Comparison of ENCODE assay signal across 2 cellular contexts in the genomic region with DNA sequence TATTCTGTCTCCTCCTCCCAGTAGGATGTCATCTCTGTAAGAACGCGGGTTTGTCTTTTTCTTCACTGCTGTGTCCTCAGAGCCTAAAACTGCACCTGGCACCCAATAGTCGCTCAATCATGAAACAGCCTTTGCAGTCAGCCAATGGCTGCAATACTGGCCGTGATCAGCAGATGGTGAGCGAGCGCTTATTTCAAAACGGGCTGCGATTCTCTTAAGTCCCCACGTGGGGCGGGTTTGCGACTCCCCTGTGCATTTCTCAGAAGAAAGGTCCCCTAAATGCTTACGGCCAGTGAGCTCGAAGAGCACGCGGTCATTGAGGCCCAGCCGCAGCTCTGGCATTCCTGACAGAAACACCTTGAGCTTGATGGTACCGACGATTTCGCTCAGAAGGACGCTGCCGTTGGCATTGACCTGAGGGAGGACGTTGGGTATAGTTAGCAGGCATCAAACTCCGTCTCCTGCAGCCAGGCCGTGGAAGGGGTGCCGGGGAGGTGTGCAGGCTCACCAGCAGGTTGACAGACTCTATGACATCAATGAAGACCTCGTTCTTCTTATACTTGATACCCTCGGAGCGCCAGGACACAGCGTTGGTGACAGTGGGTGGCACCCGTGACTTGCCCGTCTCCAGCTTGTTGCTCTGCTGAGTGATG.
TF ChIP-seq lines count a peak whose summit lies in the region.

No MANE protein-coding gene starts in this region.

TF ChIP-seq in HEK293, 187 proteins besides CTCF, POLR2A, EP300 and RAD21 (continued from another document):
- TF ChIP-seq, protein P1, sequence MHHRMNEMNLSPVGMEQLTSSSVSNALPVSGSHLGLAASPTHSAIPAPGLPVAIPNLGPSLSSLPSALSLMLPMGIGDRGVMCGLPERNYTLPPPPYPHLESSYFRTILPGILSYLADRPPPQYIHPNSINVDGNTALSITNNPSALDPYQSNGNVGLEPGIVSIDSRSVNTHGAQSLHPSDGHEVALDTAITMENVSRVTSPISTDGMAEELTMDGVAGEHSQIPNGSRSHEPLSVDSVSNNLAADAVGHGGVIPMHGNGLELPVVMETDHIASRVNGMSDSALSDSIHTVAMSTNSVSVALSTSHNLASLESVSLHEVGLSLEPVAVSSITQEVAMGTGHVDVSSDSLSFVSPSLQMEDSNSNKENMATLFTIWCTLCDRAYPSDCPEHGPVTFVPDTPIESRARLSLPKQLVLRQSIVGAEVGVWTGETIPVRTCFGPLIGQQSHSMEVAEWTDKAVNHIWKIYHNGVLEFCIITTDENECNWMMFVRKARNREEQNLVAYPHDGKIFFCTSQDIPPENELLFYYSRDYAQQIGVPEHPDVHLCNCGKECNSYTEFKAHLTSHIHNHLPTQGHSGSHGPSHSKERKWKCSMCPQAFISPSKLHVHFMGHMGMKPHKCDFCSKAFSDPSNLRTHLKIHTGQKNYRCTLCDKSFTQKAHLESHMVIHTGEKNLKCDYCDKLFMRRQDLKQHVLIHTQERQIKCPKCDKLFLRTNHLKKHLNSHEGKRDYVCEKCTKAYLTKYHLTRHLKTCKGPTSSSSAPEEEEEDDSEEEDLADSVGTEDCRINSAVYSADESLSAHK (tag by site-specific recombination; IDR thresholded peaks at IDR 0.05), result 0 out of 2 replicates have a peak, but pooled peaks have one; percentile 38
- 0 out of 2 replicates have a peak, but pooled peaks have one; percentile 40 for TF ChIP-seq ZEB2 (tag by site-specific recombination; IDR thresholded peaks at IDR 0.05)
- peak; percentile 25; the same call in 1 of the 2 replicates for TF ChIP-seq GLIS2 (tag by site-specific recombination; IDR thresholded peaks at IDR 0.05)
- no peak for TF ChIP-seq GLI4 (tag by site-specific recombination; IDR thresholded peaks at IDR 0.05)
- 0 out of 2 replicates have a peak, but pooled peaks have one; percentile 53 for TF ChIP-seq ZBTB48 (tag by site-specific recombination; IDR thresholded peaks at IDR 0.05)
- peak; percentile 41; the same call in 1 of the 2 replicates for TF ChIP-seq KLF10 (tag by site-specific recombination; IDR thresholded peaks at IDR 0.05)

TF ChIP-seq in HepG2, 621 proteins besides CTCF, POLR2A, EP300 and RAD21 (continued from another document and continues in another):
- TF ChIP-seq HNF1A (IDR thresholded peaks at IDR 0.05; ENCODE audit: low read depth) (no peak), HNF1A (CRISPR knock-in tag; IDR thresholded peaks at IDR 0.05; ENCODE audit: borderline replicate concordance) (no peak), RFX1 (IDR thresholded peaks at IDR 0.05) (no peak), ZNF780A (CRISPR knock-in tag; IDR thresholded peaks at IDR 0.05) (no peak), SALL2 (CRISPR knock-in tag; IDR thresholded peaks at IDR 0.05) (no peak), MXD4 (CRISPR knock-in tag; IDR thresholded peaks at IDR 0.05) (peak; percentile 87), ZNF577 (CRISPR knock-in tag; IDR thresholded peaks at IDR 0.05; ENCODE audit: borderline replicate concordance, low read depth) (no peak), ZNF12 (CRISPR knock-in tag; IDR thresholded peaks at IDR 0.05) (no peak), ZNF605 (CRISPR knock-in tag; IDR thresholded peaks at IDR 0.05) (no peak), KLF15 (CRISPR knock-in tag; IDR thresholded peaks at IDR 0.05; ENCODE audit: borderline replicate concordance) (no peak), ZNF530 (CRISPR knock-in tag; IDR thresholded peaks at IDR 0.05; ENCODE audit: low read depth) (no peak), TFDP2 (CRISPR knock-in tag; IDR thresholded peaks at IDR 0.05) (no peak), RELA (CRISPR knock-in tag; IDR thresholded peaks at IDR 0.05) (no peak), RFX3 (CRISPR knock-in tag; IDR thresholded peaks at IDR 0.05) (no peak), ZNF124 (CRISPR knock-in tag; IDR thresholded peaks at IDR 0.05) (no peak), ZFP41 (CRISPR knock-in tag; IDR thresholded peaks at IDR 0.05; ENCODE audit: borderline replicate concordance) (no peak), NFKBIZ (CRISPR knock-in tag; IDR thresholded peaks at IDR 0.05) (0 out of 2 replicates have a peak, but pooled peaks have one; percentile 21), SAP130 (CRISPR knock-in tag; IDR thresholded peaks at IDR 0.05; ENCODE audit: low read depth) (peak; percentile 63), SNAI1 (CRISPR knock-in tag; IDR thresholded peaks at IDR 0.05; ENCODE audit: borderline replicate concordance) (no peak), ZNF879 (CRISPR knock-in tag; IDR thresholded peaks at IDR 0.05) (no peak), MIXL1 (CRISPR knock-in tag; IDR thresholded peaks at IDR 0.05) (no peak), NFE2L1 (CRISPR knock-in tag; IDR thresholded peaks at IDR 0.05; ENCODE audit: borderline replicate concordance) (no peak), GABPB1 (CRISPR knock-in tag; IDR thresholded peaks at IDR 0.05) (no peak), MATR3 (CRISPR knock-in tag; IDR thresholded peaks at IDR 0.05) (no peak), SAFB2 (CRISPR knock-in tag; IDR thresholded peaks at IDR 0.05; ENCODE audit: borderline replicate concordance, low read depth) (no peak), NONO (IDR thresholded peaks at IDR 0.05) (no peak), NONO (CRISPR knock-in tag; conservative IDR thresholded peaks at IDR 0.05) (0 out of 2 replicates have a peak, but pooled peaks have one; percentile 39), ZNF232 (CRISPR knock-in tag; IDR thresholded peaks at IDR 0.05; ENCODE audit: borderline replicate concordance) (no peak), BORCS8-MEF2B (CRISPR knock-in tag; IDR thresholded peaks at IDR 0.05) (0 out of 2 replicates have a peak, but pooled peaks have one; percentile 51), ZNF777 (CRISPR knock-in tag; IDR thresholded peaks at IDR 0.05) (no peak), ZNF350 (CRISPR knock-in tag; IDR thresholded peaks at IDR 0.05; ENCODE audit: borderline replicate concordance, low read depth) (peak; percentile 52; the same call in 1 of the 2 replicates), ZGPAT (CRISPR knock-in tag; IDR thresholded peaks at IDR 0.05) (0 out of 2 replicates have a peak, but pooled peaks have one; percentile 26), KLF16 (CRISPR knock-in tag; IDR thresholded peaks at IDR 0.05) (peak in 1 of 2 experiments; percentile 39; a peak in 1 of 4 replicates), SYNCRIP (IDR thresholded peaks at IDR 0.05; ENCODE audit: insufficient read depth, low read depth, low read length) (no peak)
- TF ChIP-seq, protein P2, sequence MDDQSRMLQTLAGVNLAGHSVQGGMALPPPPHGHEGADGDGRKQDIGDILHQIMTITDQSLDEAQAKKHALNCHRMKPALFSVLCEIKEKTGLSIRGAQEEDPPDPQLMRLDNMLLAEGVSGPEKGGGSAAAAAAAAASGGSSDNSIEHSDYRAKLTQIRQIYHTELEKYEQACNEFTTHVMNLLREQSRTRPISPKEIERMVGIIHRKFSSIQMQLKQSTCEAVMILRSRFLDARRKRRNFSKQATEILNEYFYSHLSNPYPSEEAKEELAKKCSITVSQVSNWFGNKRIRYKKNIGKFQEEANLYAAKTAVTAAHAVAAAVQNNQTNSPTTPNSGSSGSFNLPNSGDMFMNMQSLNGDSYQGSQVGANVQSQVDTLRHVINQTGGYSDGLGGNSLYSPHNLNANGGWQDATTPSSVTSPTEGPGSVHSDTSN (CRISPR knock-in tag; IDR thresholded peaks at IDR 0.05; ENCODE audit: borderline replicate concordance), result no peak
- TF ChIP-seq, protein P3, sequence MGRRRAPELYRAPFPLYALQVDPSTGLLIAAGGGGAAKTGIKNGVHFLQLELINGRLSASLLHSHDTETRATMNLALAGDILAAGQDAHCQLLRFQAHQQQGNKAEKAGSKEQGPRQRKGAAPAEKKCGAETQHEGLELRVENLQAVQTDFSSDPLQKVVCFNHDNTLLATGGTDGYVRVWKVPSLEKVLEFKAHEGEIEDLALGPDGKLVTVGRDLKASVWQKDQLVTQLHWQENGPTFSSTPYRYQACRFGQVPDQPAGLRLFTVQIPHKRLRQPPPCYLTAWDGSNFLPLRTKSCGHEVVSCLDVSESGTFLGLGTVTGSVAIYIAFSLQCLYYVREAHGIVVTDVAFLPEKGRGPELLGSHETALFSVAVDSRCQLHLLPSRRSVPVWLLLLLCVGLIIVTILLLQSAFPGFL (CRISPR knock-in tag; IDR thresholded peaks at IDR 0.05), result no peak
- TF ChIP-seq, protein P4, sequence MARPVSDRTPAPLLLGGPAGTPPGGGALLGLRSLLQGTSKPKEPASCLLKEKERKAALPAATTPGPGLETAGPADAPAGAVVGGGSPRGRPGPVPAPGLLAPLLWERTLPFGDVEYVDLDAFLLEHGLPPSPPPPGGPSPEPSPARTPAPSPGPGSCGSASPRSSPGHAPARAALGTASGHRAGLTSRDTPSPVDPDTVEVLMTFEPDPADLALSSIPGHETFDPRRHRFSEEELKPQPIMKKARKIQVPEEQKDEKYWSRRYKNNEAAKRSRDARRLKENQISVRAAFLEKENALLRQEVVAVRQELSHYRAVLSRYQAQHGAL (CRISPR knock-in tag; IDR thresholded peaks at IDR 0.05; ENCODE audit: not compliant biosample characterization), result no peak
- TF ChIP-seq, protein P5, sequence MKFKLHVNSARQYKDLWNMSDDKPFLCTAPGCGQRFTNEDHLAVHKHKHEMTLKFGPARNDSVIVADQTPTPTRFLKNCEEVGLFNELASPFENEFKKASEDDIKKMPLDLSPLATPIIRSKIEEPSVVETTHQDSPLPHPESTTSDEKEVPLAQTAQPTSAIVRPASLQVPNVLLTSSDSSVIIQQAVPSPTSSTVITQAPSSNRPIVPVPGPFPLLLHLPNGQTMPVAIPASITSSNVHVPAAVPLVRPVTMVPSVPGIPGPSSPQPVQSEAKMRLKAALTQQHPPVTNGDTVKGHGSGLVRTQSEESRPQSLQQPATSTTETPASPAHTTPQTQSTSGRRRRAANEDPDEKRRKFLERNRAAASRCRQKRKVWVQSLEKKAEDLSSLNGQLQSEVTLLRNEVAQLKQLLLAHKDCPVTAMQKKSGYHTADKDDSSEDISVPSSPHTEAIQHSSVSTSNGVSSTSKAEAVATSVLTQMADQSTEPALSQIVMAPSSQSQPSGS (CRISPR knock-in tag; IDR thresholded peaks at IDR 0.05), result no peak
- TF ChIP-seq, protein P6, sequence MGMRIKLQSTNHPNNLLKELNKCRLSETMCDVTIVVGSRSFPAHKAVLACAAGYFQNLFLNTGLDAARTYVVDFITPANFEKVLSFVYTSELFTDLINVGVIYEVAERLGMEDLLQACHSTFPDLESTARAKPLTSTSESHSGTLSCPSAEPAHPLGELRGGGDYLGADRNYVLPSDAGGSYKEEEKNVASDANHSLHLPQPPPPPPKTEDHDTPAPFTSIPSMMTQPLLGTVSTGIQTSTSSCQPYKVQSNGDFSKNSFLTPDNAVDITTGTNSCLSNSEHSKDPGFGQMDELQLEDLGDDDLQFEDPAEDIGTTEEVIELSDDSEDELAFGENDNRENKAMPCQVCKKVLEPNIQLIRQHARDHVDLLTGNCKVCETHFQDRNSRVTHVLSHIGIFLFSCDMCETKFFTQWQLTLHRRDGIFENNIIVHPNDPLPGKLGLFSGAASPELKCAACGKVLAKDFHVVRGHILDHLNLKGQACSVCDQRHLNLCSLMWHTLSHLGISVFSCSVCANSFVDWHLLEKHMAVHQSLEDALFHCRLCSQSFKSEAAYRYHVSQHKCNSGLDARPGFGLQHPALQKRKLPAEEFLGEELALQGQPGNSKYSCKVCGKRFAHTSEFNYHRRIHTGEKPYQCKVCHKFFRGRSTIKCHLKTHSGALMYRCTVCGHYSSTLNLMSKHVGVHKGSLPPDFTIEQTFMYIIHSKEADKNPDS (CRISPR knock-in tag; IDR thresholded peaks at IDR 0.05), result no peak
